ENCODE assay signal across 17 cellular contexts in genomic region chr6:19434065-19434464, GRCh38.
"Had no signal": no experiment of that assay in that cellular context is flagged by ENCODE, and none has a peak within 500 bp of the region (broad histone marks: within the 10 kb centered on the region; RNA-seq: fewer than 3 reads in every experiment).

No MANE protein-coding gene starts in this region.

- DNase-seq: activated CD4-positive, alpha-beta T cell treated with anti-CD3 and anti-CD28 coated beads, Interleukin-2, amount 50 U/mL, for 4 hours; activated gamma-delta T cell treated with Interleukin-2 at 50 U/mL for 16 hours; dermis blood vessel endothelial cell; effector memory CD4-positive, alpha-beta T cell; foreskin fibroblast; mesendoderm; naive thymus-derived CD4-positive, alpha-beta T cell; pancreas; right lobe of liver; small intestine; stimulated activated CD4-positive, alpha-beta T cell treated with anti-CD3 and anti-CD28 coated beads, Interleukin-15, amount 100 ng/mL, for 24 hours; stimulated activated CD4-positive, alpha-beta T cell treated with anti-CD3 and anti-CD28 coated beads, Interleukin-2, amount 100 ng/mL, for 48 hours; stimulated activated naive CD8-positive, alpha-beta T cell treated with anti-CD3 and anti-CD28 coated beads, Interleukin-15, amount 100 ng/mL, for 72 hours; T-helper 2 cell; trophoblast cell had no signal

- H3K9me3 ChIP-seq: pancreas, right lobe of liver, suprapubic skin had no signal

- H3K27me3 ChIP-seq: pancreas, right lobe of liver, suprapubic skin had no signal

- H3K4me1 ChIP-seq: pancreas, right lobe of liver, suprapubic skin had no signal

- H3K36me3 ChIP-seq: pancreas, right lobe of liver, suprapubic skin had no signal

- H3K4me3 ChIP-seq: pancreas, right lobe of liver, suprapubic skin had no signal

- H3K27ac ChIP-seq: pancreas, right lobe of liver, suprapubic skin had no signal

- ATAC-seq: activated naive CD4-positive, alpha-beta T cell treated with anti-CD3 and anti-CD28 coated beads, Interleukin-2, amount 50 U/mL, for 72 hours; naive thymus-derived CD4-positive, alpha-beta T cell; pancreas; right lobe of liver; stimulated activated naive CD8-positive, alpha-beta T cell treated with anti-CD3 and anti-CD28 coated beads, Interleukin-15, amount 100 ng/mL, for 72 hours had no signal
